15 cellular contexts compared by ENCODE assay signal in the genomic region with DNA sequence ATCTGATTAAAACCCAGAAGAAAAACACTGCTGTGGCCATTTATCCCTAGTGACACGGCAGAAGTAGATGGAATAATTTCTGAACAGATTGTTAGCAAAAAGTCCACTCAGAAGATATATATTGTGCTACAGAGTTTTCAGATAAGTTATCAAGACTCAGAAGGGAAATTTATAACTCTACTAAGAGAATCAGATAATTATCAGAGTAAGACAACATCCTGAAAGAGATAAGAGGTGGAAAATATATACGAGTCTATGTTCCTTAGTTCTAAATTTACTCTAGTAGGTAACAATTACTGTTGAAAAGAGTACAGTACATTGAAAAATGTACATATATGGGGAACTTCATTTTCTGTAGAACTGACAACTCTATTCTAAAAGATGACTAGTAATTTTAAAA.
DNase-seq lines count a peak whose midpoint lies in the region; ATAC-seq and TF ChIP-seq lines count a peak whose summit lies in the region.
"Had no signal": no experiment of that assay in that cellular context is flagged by ENCODE, and none has a peak within 500 bp of the region (broad histone marks: within the 10 kb centered on the region; RNA-seq: fewer than 3 reads in every experiment).

No MANE protein-coding gene starts in this region.

- H3K4me1 ChIP-seq in mammary epithelial cell (ENCODE audit: insufficient read depth, low read length) (peaks cover 20% of the 10 kb centered on the region), gastroesophageal sphincter (peaks cover 0 to 30% (median 16%) of the 10 kb centered on the region in 3 donors), smooth muscle cell (ENCODE audit: low read depth) (no peaks in the 10 kb centered on the region), mucosa of descending colon (ENCODE audit: low read depth) (no peaks in the 10 kb centered on the region)
- H3K4me1 ChIP-seq: BLaER1 treated with 17β-estradiol and CSF1 and Interleukin-3, amounts not matched to agents 10 nM and 100 nM had no signal

- H3K27ac Mint-ChIP-seq in HFFc6: peak overlapping the region; percentile 97
- H3K27ac Mint-ChIP-seq: CD8-positive, alpha-beta memory T cell had no signal

- H3K4me1 Mint-ChIP-seq in HFFc6 (ENCODE audit: low read depth): peaks cover 59% of the 10 kb centered on the region
- H3K4me1 Mint-ChIP-seq: CD8-positive, alpha-beta memory T cell had no signal

- H3K4me2 ChIP-seq in mammary epithelial cell (ENCODE audit: insufficient read depth, low read depth, low read length) (peak overlapping the region; percentile 70), smooth muscle cell (no peak overlapping the region)
- H3K4me2 ChIP-seq: BLaER1 treated with 17β-estradiol and CSF1 and Interleukin-3, amounts not matched to agents 10 nM and 100 nM had no signal

- H3K9me3 ChIP-seq in mammary epithelial cell (replicated peaks; ENCODE audit: insufficient read depth, low read length) (no peaks in the 10 kb centered on the region), gastroesophageal sphincter (no peaks in the 10 kb centered on the region), smooth muscle cell (replicated peaks; ENCODE audit: low read depth) (no peaks in the 10 kb centered on the region), mucosa of descending colon (no peaks in the 10 kb centered on the region)
- H3K9me3 ChIP-seq: BLaER1 treated with 17β-estradiol and CSF1 and Interleukin-3, amounts not matched to agents 10 nM and 100 nM had no signal

- ATAC-seq in gastroesophageal sphincter (no peak), HG03521 (IDR thresholded peaks at IDR 0.05; ENCODE audit: unreplicated experiment) (no peak), mucosa of descending colon (no peak)

- intact Hi-C loops in mammary epithelial cell (cut with micrococcal nuclease): loop anchor here (5.0 to 10.0 kb wide), 2 partner anchors 81 to 177 kb away; partner anchors contain the start of gene GNAI1
- intact Hi-C loops in mucosa of descending colon (cut with DNase I, micrococcal nuclease): no loop called here

- no TSS peak for BruUV-seq in mammary epithelial cell (replicated peaks; lab: Mats Ljungman, UMichigan)

- TF ChIP-seq CTCF in HFFc6 (IDR thresholded peaks at IDR 0.05) (no peak), mammary epithelial cell (conservative IDR thresholded peaks at IDR 0.05 in 1 of 2, IDR thresholded peaks at IDR 0.05 in 1 of 2; ENCODE audit: extremely low read depth in 1 of 2, insufficient read depth in 1 of 2, low read depth in 1 of 2, low read length in 2 of 2) (no peak), gastroesophageal sphincter (IDR thresholded peaks at IDR 0.05) (no peak), smooth muscle cell (IDR thresholded peaks at IDR 0.05; ENCODE audit: borderline replicate concordance, insufficient read depth, poor library complexity, severe bottlenecking) (no peak), mucosa of descending colon (IDR thresholded peaks at IDR 0.05) (no peak)

- TF ChIP-seq POLR2A in gastroesophageal sphincter (IDR thresholded peaks at IDR 0.05): no peak

- DNase-seq in HFFc6: no peak
- DNase-seq in mammary epithelial cell: no peak
- no peak for DNase-seq in smooth muscle cell (lab: John Stamatoyannopoulos, UW; ENCODE audit: unreplicated experiment)
- no peak for DNase-seq in epidermal melanocyte (ENCODE audit: insufficient read length, low spot score)
- no peak for DNase-seq in mucosa of descending colon
- DNase-seq: CD8-positive, alpha-beta memory T cell; IMR-90; NCI-H1048; NCI-H1436; NCI-H1930; NCI-H226; NCI-H524 had no signal

- no peak overlapping the region for H3K4me3 ChIP-seq in mammary epithelial cell (replicated peaks in 1 of 3; ENCODE audit: insufficient read depth in 1 of 3, low read depth in 2 of 3, low read length in 3 of 3)
- H3K4me3 ChIP-seq in gastroesophageal sphincter: no peak overlapping the region
- no peak overlapping the region for H3K4me3 ChIP-seq in smooth muscle cell
- no peak overlapping the region for H3K4me3 ChIP-seq in mucosa of descending colon
- H3K4me3 ChIP-seq: BLaER1 treated with 17β-estradiol and CSF1 and Interleukin-3, amounts not matched to agents 10 nM and 100 nM had no signal

- 93% methylated on average over 2 of the region's 2 CpGs for WGBS in mammary epithelial cell (ENCODE audit: low coverage, missing lambda C conversion rate)
- WGBS in gastroesophageal sphincter (ENCODE audit: low coverage in 1 of 2), 2 donors: 24 to 41% methylated on average over 2 of the region's 2 CpGs
- 60% methylated on average over 2 of the region's 2 CpGs for WGBS in smooth muscle cell (ENCODE audit: low lambda C conversion rate)

- H3K27me3 Mint-ChIP-seq in HFFc6 (ENCODE audit: insufficient read depth): no peaks in the 10 kb centered on the region
- H3K27me3 Mint-ChIP-seq: CD8-positive, alpha-beta memory T cell had no signal

- H3K36me3 ChIP-seq in mammary epithelial cell (ENCODE audit: insufficient read depth, low read length) (no peaks in the 10 kb centered on the region), gastroesophageal sphincter (no peaks in the 10 kb centered on the region), smooth muscle cell (ENCODE audit: low read depth) (no peaks in the 10 kb centered on the region), mucosa of descending colon (ENCODE audit: low read depth) (no peaks in the 10 kb centered on the region)
- H3K36me3 ChIP-seq: BLaER1 treated with 17β-estradiol and CSF1 and Interleukin-3, amounts not matched to agents 10 nM and 100 nM had no signal

- in situ Hi-C loops in mammary epithelial cell (cut with MboI; ENCODE audit: low sequenced_read_pairs in 2 of 2): no loop called here

- H3K79me2 ChIP-seq in mammary epithelial cell (ENCODE audit: insufficient read depth, low read length) (no peaks in the 10 kb centered on the region), smooth muscle cell (ENCODE audit: low read depth) (no peaks in the 10 kb centered on the region)

- CTCF ChIA-PET in mammary epithelial cell (lab: Charles Lee; ENCODE audit: low non-redundant PET): interaction anchor here (0.6 kb wide), 1 partner anchor 177 kb away, joined by 12 read pairs; no protein-coding TSS in a partner anchor

- H3K27ac ChIP-seq in mammary epithelial cell (ENCODE audit: insufficient read depth, low read depth, low read length) (peak overlapping the region; percentile 99), gastroesophageal sphincter (peak overlapping the region; percentile 5 to 66 (median 42)), smooth muscle cell (ENCODE audit: low read depth) (peak overlapping the region; percentile 75)
- H3K27ac ChIP-seq: BLaER1 treated with 17β-estradiol and CSF1 and Interleukin-3, amounts not matched to agents 10 nM and 100 nM had no signal

- no peak for TF ChIP-seq EP300 in gastroesophageal sphincter (IDR thresholded peaks at IDR 0.05)

- H4K20me1 ChIP-seq in mammary epithelial cell (ENCODE audit: insufficient read depth, low read length) (no peaks in the 10 kb centered on the region), smooth muscle cell (ENCODE audit: low read depth) (no peaks in the 10 kb centered on the region)
- H4K20me1 ChIP-seq: BLaER1 treated with 17β-estradiol and CSF1 and Interleukin-3, amounts not matched to agents 10 nM and 100 nM had no signal

- peak overlapping the region; percentile 85 for H3K9ac ChIP-seq in mammary epithelial cell (ENCODE audit: insufficient read depth, low read length)
- H3K9ac ChIP-seq in smooth muscle cell (ENCODE audit: low read depth): peak overlapping the region; percentile 60
- H3K9ac ChIP-seq: BLaER1 treated with 17β-estradiol and CSF1 and Interleukin-3, amounts not matched to agents 10 nM and 100 nM had no signal

- no peak overlapping the region for H3K4me3 Mint-ChIP-seq in HFFc6
- H3K4me3 Mint-ChIP-seq: CD8-positive, alpha-beta memory T cell had no signal

- peaks cover 4% of the 10 kb centered on the region for H3F3A ChIP-seq in smooth muscle cell (ENCODE audit: low read depth)

- H2AFZ ChIP-seq in mammary epithelial cell (ENCODE audit: low read depth, low read length) (peak overlapping the region; percentile 47), smooth muscle cell (ENCODE audit: low read depth) (peak overlapping the region; percentile 60)

- H3K27me3 ChIP-seq in mammary epithelial cell (ENCODE audit: insufficient read depth, low read length) (no peaks in the 10 kb centered on the region), gastroesophageal sphincter (no peaks in the 10 kb centered on the region), smooth muscle cell (ENCODE audit: low read depth) (no peaks in the 10 kb centered on the region)
- H3K27me3 ChIP-seq: BLaER1 treated with 17β-estradiol and CSF1 and Interleukin-3, amounts not matched to agents 10 nM and 100 nM had no signal

- 0 out of 2 replicates have a peak, but pooled peaks cover 6% of the 10 kb centered on the region for H3K36me3 Mint-ChIP-seq in HFFc6 (ENCODE audit: low read depth)
- H3K36me3 Mint-ChIP-seq: CD8-positive, alpha-beta memory T cell had no signal

- dilution Hi-C loops in mammary epithelial cell (cut with HindIII; ENCODE audit: low sequenced_read_pairs): no loop called here

- no peaks in the 10 kb centered on the region for H3K9me3 Mint-ChIP-seq in HFFc6

Comparison
In these comparisons a context has a peak if more than half of its experiments do, and no peak if none do; other contexts are left out.
1. H3K27ac ChIP-seq: peak in every context shown above with its lines; median percentile 99 in mammary epithelial cell; 75 in smooth muscle cell; 42 in gastroesophageal sphincter.